ENCODE assay signal across 26 cellular contexts in genomic region chr18:75047240-75047639, GRCh38.
"Had no signal": no experiment of that assay in that cellular context is flagged by ENCODE, and none has a peak within 500 bp of the region (broad histone marks: within the 10 kb centered on the region; RNA-seq: fewer than 3 reads in every experiment).

No MANE protein-coding gene starts in this region.

- H3K4me3 Mint-ChIP-seq: activated naive CD8-positive, alpha-beta T cell treated with anti-CD3 and anti-CD28 coated beads for 36 hours; endodermal cell; naive B cell; neural crest cell had no signal

- H3K27me3 Mint-ChIP-seq: activated naive CD8-positive, alpha-beta T cell treated with anti-CD3 and anti-CD28 coated beads for 36 hours; naive B cell had no signal

- H3K4me3 ChIP-seq: adrenal gland, body of pancreas, left lung, psoas muscle, spleen, tibial nerve had no signal

- H3K36me3 ChIP-seq: adrenal gland, left lung had no signal

- H3K27me3 ChIP-seq: adrenal gland, body of pancreas, left lung, spleen, tibial nerve had no signal

- H3K4me1 ChIP-seq: adrenal gland, body of pancreas, left lung, parathyroid adenoma, psoas muscle, spleen, tibial nerve had no signal

- DNase-seq: activated CD4-positive, alpha-beta T cell treated with anti-CD3 and anti-CD28 coated beads for 4 hours; activated CD4-positive, alpha-beta T cell treated with anti-CD3 and anti-CD28 coated beads, Interleukin-2, amount 50 U/mL, for 4 hours; activated CD8-positive, alpha-beta memory T cell treated with anti-CD3 and anti-CD28 coated beads for 24 hours; activated effector memory CD4-positive, alpha-beta T cell treated with Interleukin-2 at 50 U/mL for 16 hours; activated naive CD4-positive, alpha-beta T cell treated with Interleukin-2 at 50 U/mL for 16 hours; activated naive CD8-positive, alpha-beta T cell treated with anti-CD3 and anti-CD28 coated beads for 36 hours; adrenal gland; aorta; body of pancreas; caudate nucleus; cortex of kidney; endodermal cell; foreskin fibroblast; kidney glomerular epithelial cell; left lung; naive B cell; occipital lobe; psoas muscle; spleen; stimulated activated naive CD4-positive, alpha-beta T cell treated with Interleukin-2 at 50 U/mL for 16 hours; T-helper 9 cell had no signal

- H3K9me3 ChIP-seq: adrenal gland, body of pancreas, left lung, psoas muscle, spleen, tibial nerve had no signal

- H3K4me1 Mint-ChIP-seq: activated naive CD8-positive, alpha-beta T cell treated with anti-CD3 and anti-CD28 coated beads for 36 hours; endodermal cell; naive B cell had no signal

- ATAC-seq: body of pancreas, esophagus mucosa, left lung, psoas muscle had no signal

- H3K27ac Mint-ChIP-seq: activated naive CD8-positive, alpha-beta T cell treated with anti-CD3 and anti-CD28 coated beads for 36 hours; endodermal cell had no signal

- H3K9me3 Mint-ChIP-seq: activated naive CD8-positive, alpha-beta T cell treated with anti-CD3 and anti-CD28 coated beads for 36 hours; endodermal cell had no signal

- H3K27ac ChIP-seq: adrenal gland, body of pancreas, left lung, parathyroid adenoma, psoas muscle, spleen, tibial nerve, VCaP had no signal
